Comparison of ENCODE assay signal across 18 cellular contexts in genomic region chr5:78235289-78235688, GRCh38. TPM values are rescaled to one million over a fixed set of nuclear protein-coding genes. Genes with fewer than 3 reads are reported as not detected.
DNase-seq lines count a peak whose midpoint lies in the region; ATAC-seq, FAIRE-seq and TF ChIP-seq lines count a peak whose summit lies in the region.
"Had no signal": no experiment of that assay in that cellular context is flagged by ENCODE, and none has a peak within 500 bp of the region (broad histone marks: within the 10 kb centered on the region; RNA-seq: fewer than 3 reads in every experiment).

No MANE protein-coding gene starts in this region.

- intact Hi-C loops in mammary epithelial cell (cut with micrococcal nuclease): no loop called here
- intact Hi-C loops in left cardiac atrium (cut with DNase I): no loop called here

- H3K9me3 ChIP-seq in mammary epithelial cell (replicated peaks; ENCODE audit: insufficient read depth, low read length) (no peaks in the 10 kb centered on the region), keratinocyte (ENCODE audit: control insufficient read depth, low read depth, low read length) (no peaks in the 10 kb centered on the region)
- H3K9me3 ChIP-seq: colonic mucosa, transverse colon had no signal

- ATAC-seq in HG03565 (IDR thresholded peaks at IDR 0.05; ENCODE audit: unreplicated experiment) (peak; percentile 48), left cardiac atrium (no peak)
- ATAC-seq: activated CD4-positive, CD25-positive, alpha-beta regulatory T cell treated with anti-CD3 and anti-CD28 coated beads, Interleukin-2, amount 50 U/mL, for 24 hours had no signal

- H3K36me3 ChIP-seq in mammary epithelial cell (ENCODE audit: insufficient read depth, low read length) (peaks cover 5% of the 10 kb centered on the region), keratinocyte (ENCODE audit: control insufficient read depth in 2 of 2, extremely low read depth in 1 of 2, insufficient read depth in 2 of 2, low read length in 2 of 2) (peaks cover 0 to 2% of the 10 kb centered on the region in 2 experiments)
- H3K36me3 ChIP-seq: colonic mucosa had no signal

- H4K20me1 ChIP-seq in mammary epithelial cell (ENCODE audit: insufficient read depth, low read length): no peaks in the 10 kb centered on the region
- peaks cover 5% of the 10 kb centered on the region for H4K20me1 ChIP-seq in keratinocyte (ENCODE audit: control insufficient read depth, extremely low read depth, insufficient read depth, low read length)

- peak; percentile 60 for FAIRE-seq in keratinocyte (lab: Jason Lieb, UNC)

- CTCF ChIA-PET in mammary epithelial cell (lab: Charles Lee; ENCODE audit: low non-redundant PET): no interaction called here

- in situ Hi-C loops in mammary epithelial cell (cut with MboI; ENCODE audit: low sequenced_read_pairs in 2 of 2): no loop called here

- no peak overlapping the region for H3K4me3 ChIP-seq in mammary epithelial cell (replicated peaks in 1 of 3; ENCODE audit: insufficient read depth in 1 of 3, low read depth in 2 of 3, low read length in 3 of 3)
- H3K4me3 ChIP-seq in keratinocyte (ENCODE audit: control insufficient read depth in 2 of 3, extremely low read depth in 1 of 3, insufficient read depth in 2 of 3, low read depth in 1 of 3, low read length in 3 of 3): no peak overlapping the region
- H3K4me3 ChIP-seq: colonic mucosa, transverse colon had no signal

- TF ChIP-seq CTCF in mammary epithelial cell (conservative IDR thresholded peaks at IDR 0.05 in 1 of 2, IDR thresholded peaks at IDR 0.05 in 1 of 2; ENCODE audit: extremely low read depth in 1 of 2, insufficient read depth in 1 of 2, low read depth in 1 of 2, low read length in 2 of 2) (no peak), keratinocyte (optimal IDR thresholded peaks at IDR 0.05 in 1 of 3, IDR thresholded peaks at IDR 0.05 in 1 of 3, conservative IDR thresholded peaks at IDR 0.05 in 1 of 3; ENCODE audit: extremely low read depth in 1 of 3, insufficient read depth in 2 of 3, low read length in 3 of 3) (no peak)

- no TSS peak for BruUV-seq in mammary epithelial cell (replicated peaks; lab: Mats Ljungman, UMichigan)

- H3K4me2 ChIP-seq in mammary epithelial cell (ENCODE audit: insufficient read depth, low read depth, low read length) (no peak overlapping the region), keratinocyte (ENCODE audit: control insufficient read depth, extremely low read depth, insufficient read depth, low read depth, low read length) (no peak overlapping the region)

- DNase-seq in COLO668 (lab: John Stamatoyannopoulos, UW; ENCODE audit: unreplicated experiment) (peak; percentile 4), mammary epithelial cell (peak; percentile 5), keratinocyte (ENCODE audit: low read depth, low spot score) (no peak), left cardiac atrium (no peak), SKM-1 (lab: John Stamatoyannopoulos, UW; ENCODE audit: unreplicated experiment) (no peak), 8988T (no peak)
- DNase-seq in stimulated activated naive CD4-positive, alpha-beta T cell (lab: John Stamatoyannopoulos, UW): no peak
- DNase-seq: amniotic stem cell; colonic mucosa; NCI-H1436 treated with DMSO at 0.1 percent for 48 hours; occipital lobe; SIG-M5; stimulated activated CD4-positive, alpha-beta T cell treated with anti-CD3 and anti-CD28 coated beads, Interleukin-4, amount 100 ng/mL, for 24 hours; transverse colon had no signal

- H3K9ac ChIP-seq in mammary epithelial cell (ENCODE audit: insufficient read depth, low read length) (no peak overlapping the region), keratinocyte (ENCODE audit: control insufficient read depth, extremely low read depth, insufficient read depth, low read length) (no peak overlapping the region)

- H3K27me3 ChIP-seq in mammary epithelial cell (ENCODE audit: insufficient read depth, low read length): no peaks in the 10 kb centered on the region
- H3K27me3 ChIP-seq in keratinocyte (ENCODE audit: control insufficient read depth, extremely low read depth, insufficient read depth, low read length): no peaks in the 10 kb centered on the region
- H3K27me3 ChIP-seq: colonic mucosa, transverse colon had no signal

- WGBS in mammary epithelial cell (ENCODE audit: low coverage, missing lambda C conversion rate): 98% methylated on average over 3 of the region's 3 CpGs

- H3K9me1 ChIP-seq in keratinocyte (ENCODE audit: control insufficient read depth, extremely low read depth, insufficient read depth, low read length): no peaks in the 10 kb centered on the region

- H3K4me1 ChIP-seq in mammary epithelial cell (ENCODE audit: insufficient read depth, low read length) (no peaks in the 10 kb centered on the region), keratinocyte (ENCODE audit: control insufficient read depth, extremely low read depth, insufficient read depth, low read length) (peaks cover 3% of the 10 kb centered on the region)
- H3K4me1 ChIP-seq: transverse colon had no signal

- H3K79me2 ChIP-seq in mammary epithelial cell (ENCODE audit: insufficient read depth, low read length): peaks cover 35% of the 10 kb centered on the region
- H3K79me2 ChIP-seq in keratinocyte (ENCODE audit: control insufficient read depth, insufficient read depth, low read length): peaks cover 27% of the 10 kb centered on the region

- H3K27ac ChIP-seq in mammary epithelial cell (ENCODE audit: insufficient read depth, low read depth, low read length) (no peak overlapping the region), keratinocyte (ENCODE audit: control insufficient read depth, insufficient read depth, low read length) (no peak overlapping the region)
- H3K27ac ChIP-seq: C4-2B, colonic mucosa, epithelial cell of prostate, transverse colon had no signal

- dilution Hi-C loops in mammary epithelial cell (cut with HindIII; ENCODE audit: low sequenced_read_pairs) (no loop called here), keratinocyte (cut with MboI; ENCODE audit: extremely low pct_ligation_motif_present, low sequenced_read_pairs) (no loop called here)

- H2AFZ ChIP-seq in mammary epithelial cell (ENCODE audit: low read depth, low read length): no peak overlapping the region
- no peak overlapping the region for H2AFZ ChIP-seq in keratinocyte (ENCODE audit: control insufficient read depth, low read length)

RNA-seq across cellular contexts. Expression of gene AP3B1, which starts 59.2 kb away (rescaled TPM):
- total RNA-seq in mammary epithelial cell: 10 to 100 TPM; 53.2 to 55.0 TPM
- 34.8 TPM for polyA plus RNA-seq in mammary epithelial cell
- 65.0 TPM for polyA minus RNA-seq in mammary epithelial cell
- 40.1 to 65.1 TPM (median 57.4 TPM) in 3 replicates for polyA plus RNA-seq in keratinocyte
- 41.0 TPM for polyA plus RNA-seq in keratinocyte (2011; ENCODE audit: low read depth)
- polyA plus RNA-seq in keratinocyte (2011; cell fraction: cytosol; rRNA removed): 38.4 and 79.1 TPM in 2 replicates
- polyA plus RNA-seq in keratinocyte (2011; cell fraction: nucleus; rRNA removed): 61.9 and 72.3 TPM in 2 replicates
- 25.7 and 40.8 TPM in 2 replicates for polyA plus RNA-seq in keratinocyte (2012; ENCODE audit: low replicate concordance)
- 26.4 to 83.3 TPM (median 47.4 TPM) in 3 replicates for polyA minus RNA-seq in keratinocyte
- 26.1 TPM for polyA minus RNA-seq in keratinocyte (2011; cell fraction: cytosol; rRNA and poly(A)+ RNA removed)
- 39.6 and 79.4 TPM in 2 replicates for polyA minus RNA-seq in keratinocyte (2011; cell fraction: nucleus; rRNA and poly(A)+ RNA removed)
- 10 to 100 TPM; 25.3 to 32.7 TPM for total RNA-seq in left cardiac atrium

Comparison
In these comparisons a context has a peak if more than half of its experiments do, and no peak if none do; other contexts are left out.
1. DNase-seq: peak in COLO668 (single experiment) and mammary epithelial cell (single experiment); none in keratinocyte (single experiment), left cardiac atrium (single experiment), SKM-1 (single experiment), stimulated activated naive CD4-positive, alpha-beta T cell (0 of 6) and 8988T (single experiment).